Comparison of ENCODE assay signal across 1 cellular context in the genomic region with DNA sequence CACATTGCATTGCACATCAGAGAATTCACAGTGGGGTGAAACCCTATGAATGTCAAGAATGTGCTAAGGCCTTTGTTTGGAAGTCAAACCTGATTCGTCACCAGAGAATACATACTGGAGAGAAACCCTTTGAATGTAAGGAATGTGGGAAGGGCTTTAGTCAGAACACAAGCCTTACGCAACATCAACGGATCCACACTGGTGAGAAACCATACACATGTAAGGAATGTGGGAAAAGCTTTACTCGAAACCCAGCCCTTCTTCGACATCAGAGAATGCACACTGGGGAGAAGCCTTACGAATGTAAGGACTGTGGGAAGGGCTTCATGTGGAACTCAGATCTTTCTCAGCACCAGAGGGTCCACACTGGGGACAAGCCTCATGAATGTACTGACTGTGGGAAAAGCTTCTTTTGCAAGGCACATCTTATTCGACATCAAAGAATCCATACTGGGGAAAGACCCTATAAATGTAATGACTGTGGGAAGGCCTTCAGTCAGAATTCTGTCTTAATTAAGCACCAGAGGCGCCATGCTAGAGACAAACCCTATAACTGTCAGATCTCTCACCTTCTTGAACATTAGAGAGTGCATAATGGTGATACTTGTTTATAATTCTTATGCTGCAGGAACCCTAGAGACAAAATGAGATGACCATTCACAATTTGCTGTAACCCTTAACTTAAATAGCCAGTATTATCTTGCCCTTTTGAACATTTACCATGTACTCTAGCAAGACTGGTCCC.
TF ChIP-seq lines count a peak whose summit lies in the region.

No MANE protein-coding gene starts in this region.

TF ChIP-seq in HepG2, 621 proteins besides CTCF, POLR2A, EP300 and RAD21 (continued from another document and continues in another):
- TF ChIP-seq MNT (IDR thresholded peaks at IDR 0.05) (no peak), ZNF143 (CRISPR knock-in tag; IDR thresholded peaks at IDR 0.05) (no peak), YEATS4 (CRISPR knock-in tag; IDR thresholded peaks at IDR 0.05; ENCODE audit: borderline replicate concordance) (no peak), TEAD2 (CRISPR knock-in tag; IDR thresholded peaks at IDR 0.05) (0 out of 2 replicates have a peak, but pooled peaks have one; percentile 28), ZNF768 (CRISPR knock-in tag; IDR thresholded peaks at IDR 0.05) (no peak), CHD2 (IDR thresholded peaks at IDR 0.05; ENCODE audit: low read depth, low read length) (no peak), RBM22 (optimal IDR thresholded peaks at IDR 0.05; ENCODE audit: low read length) (no peak), RFXAP (CRISPR knock-in tag; IDR thresholded peaks at IDR 0.05; ENCODE audit: borderline replicate concordance) (0 out of 2 replicates have a peak, but pooled peaks have one; percentile 32), DRAP1 (CRISPR knock-in tag; IDR thresholded peaks at IDR 0.05) (no peak), ZNF589 (CRISPR knock-in tag; conservative IDR thresholded peaks at IDR 0.05) (no peak), TOPORS (CRISPR knock-in tag; IDR thresholded peaks at IDR 0.05) (no peak), ZNF724P (CRISPR knock-in tag; IDR thresholded peaks at IDR 0.05; ENCODE audit: borderline replicate concordance) (no peak), HOXA9 (CRISPR knock-in tag; IDR thresholded peaks at IDR 0.05; ENCODE audit: borderline replicate concordance) (no peak), NR2F1 (CRISPR knock-in tag; IDR thresholded peaks at IDR 0.05) (no peak), CBX5 (CRISPR knock-in tag; IDR thresholded peaks at IDR 0.05; ENCODE audit: borderline replicate concordance) (peak; percentile 31; the same call in 1 of the 2 replicates), ZNF460 (CRISPR knock-in tag; IDR thresholded peaks at IDR 0.05; ENCODE audit: borderline replicate concordance) (no peak), ZNF563 (CRISPR knock-in tag; IDR thresholded peaks at IDR 0.05) (no peak), ZNF329 (CRISPR knock-in tag; IDR thresholded peaks at IDR 0.05; ENCODE audit: low read depth) (no peak), ZBTB7B (CRISPR knock-in tag; IDR thresholded peaks at IDR 0.05) (no peak), SATB2 (CRISPR knock-in tag; IDR thresholded peaks at IDR 0.05) (no peak), ZNF605 (CRISPR knock-in tag; IDR thresholded peaks at IDR 0.05) (no peak), TBX3 (IDR thresholded peaks at IDR 0.05; ENCODE audit: borderline replicate concordance) (peak; percentile 26; the same call in 1 of the 2 replicates), IKZF4 (CRISPR knock-in tag; IDR thresholded peaks at IDR 0.05; ENCODE audit: borderline replicate concordance, low read depth, not compliant biosample characterization) (no peak), ZNF781 (CRISPR knock-in tag; IDR thresholded peaks at IDR 0.05; ENCODE audit: borderline replicate concordance, not compliant biosample characterization) (no peak), ZNF615 (CRISPR knock-in tag; IDR thresholded peaks at IDR 0.05; ENCODE audit: borderline replicate concordance) (no peak), NR2C2 (CRISPR knock-in tag; IDR thresholded peaks at IDR 0.05; ENCODE audit: borderline replicate concordance) (no peak), ZFYVE20 (CRISPR knock-in tag; IDR thresholded peaks at IDR 0.05; ENCODE audit: borderline replicate concordance, low read depth) (no peak), JUN (CRISPR knock-in tag; IDR thresholded peaks at IDR 0.05) (no peak), ZNF737 (CRISPR knock-in tag; IDR thresholded peaks at IDR 0.05; ENCODE audit: borderline replicate concordance) (no peak), ZNF264 (CRISPR knock-in tag; IDR thresholded peaks at IDR 0.05) (no peak), HHEX (CRISPR knock-in tag; IDR thresholded peaks at IDR 0.05) (no peak), ZFP62 (CRISPR knock-in tag; IDR thresholded peaks at IDR 0.05) (no peak), ZNF343 (CRISPR knock-in tag; IDR thresholded peaks at IDR 0.05) (no peak), PRMT3 (CRISPR knock-in tag; IDR thresholded peaks at IDR 0.05; ENCODE audit: borderline replicate concordance, low read depth) (no peak), NR2F6 (IDR thresholded peaks at IDR 0.05) (no peak), NR2F6 (CRISPR knock-in tag; IDR thresholded peaks at IDR 0.05) (0 out of 2 replicates have a peak, but pooled peaks have one; percentile 8), SOX13 (IDR thresholded peaks at IDR 0.05) (peak; percentile 24; the same call in 1 of the 2 replicates), SOX13 (CRISPR knock-in tag; conservative IDR thresholded peaks at IDR 0.05 in 1 of 2, IDR thresholded peaks at IDR 0.05 in 1 of 2) (peak in 1 of 2 experiments; percentile 91; a peak in 2 of 4 replicates), LRRFIP1 (CRISPR knock-in tag; conservative IDR thresholded peaks at IDR 0.05) (no peak), CEBPB (IDR thresholded peaks at IDR 0.05; ENCODE audit: borderline replicate concordance, low read depth, low read length) (peak; percentile 94), TEAD3 (CRISPR knock-in tag; optimal IDR thresholded peaks at IDR 0.05; ENCODE audit: borderline replicate concordance) (peak; percentile 99), FOSL2 (CRISPR knock-in tag; IDR thresholded peaks at IDR 0.05) (peak; percentile 68), ZNF564 (CRISPR knock-in tag; IDR thresholded peaks at IDR 0.05) (no peak), HES4 (CRISPR knock-in tag; IDR thresholded peaks at IDR 0.05; ENCODE audit: borderline replicate concordance) (no peak), GTF3A (CRISPR knock-in tag; conservative IDR thresholded peaks at IDR 0.05) (no peak), TMF1 (CRISPR knock-in tag; IDR thresholded peaks at IDR 0.05; ENCODE audit: low read depth) (no peak), ZNF616 (CRISPR knock-in tag; IDR thresholded peaks at IDR 0.05; ENCODE audit: low read depth) (no peak), HMG20A (CRISPR knock-in tag; IDR thresholded peaks at IDR 0.05; ENCODE audit: borderline replicate concordance) (peak; percentile 15; the same call in 1 of the 2 replicates)
- TF ChIP-seq, protein P1, sequence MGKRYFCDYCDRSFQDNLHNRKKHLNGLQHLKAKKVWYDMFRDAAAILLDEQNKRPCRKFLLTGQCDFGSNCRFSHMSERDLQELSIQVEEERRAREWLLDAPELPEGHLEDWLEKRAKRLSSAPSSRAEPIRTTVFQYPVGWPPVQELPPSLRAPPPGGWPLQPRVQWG (CRISPR knock-in tag; IDR thresholded peaks at IDR 0.05; ENCODE audit: borderline replicate concordance, low read depth), result no peak
- TF ChIP-seq, protein P2, sequence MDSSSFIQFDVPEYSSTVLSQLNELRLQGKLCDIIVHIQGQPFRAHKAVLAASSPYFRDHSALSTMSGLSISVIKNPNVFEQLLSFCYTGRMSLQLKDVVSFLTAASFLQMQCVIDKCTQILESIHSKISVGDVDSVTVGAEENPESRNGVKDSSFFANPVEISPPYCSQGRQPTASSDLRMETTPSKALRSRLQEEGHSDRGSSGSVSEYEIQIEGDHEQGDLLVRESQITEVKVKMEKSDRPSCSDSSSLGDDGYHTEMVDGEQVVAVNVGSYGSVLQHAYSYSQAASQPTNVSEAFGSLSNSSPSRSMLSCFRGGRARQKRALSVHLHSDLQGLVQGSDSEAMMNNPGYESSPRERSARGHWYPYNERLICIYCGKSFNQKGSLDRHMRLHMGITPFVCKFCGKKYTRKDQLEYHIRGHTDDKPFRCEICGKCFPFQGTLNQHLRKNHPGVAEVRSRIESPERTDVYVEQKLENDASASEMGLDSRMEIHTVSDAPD (CRISPR knock-in tag; IDR thresholded peaks at IDR 0.05), result no peak
- TF ChIP-seq, protein P3, sequence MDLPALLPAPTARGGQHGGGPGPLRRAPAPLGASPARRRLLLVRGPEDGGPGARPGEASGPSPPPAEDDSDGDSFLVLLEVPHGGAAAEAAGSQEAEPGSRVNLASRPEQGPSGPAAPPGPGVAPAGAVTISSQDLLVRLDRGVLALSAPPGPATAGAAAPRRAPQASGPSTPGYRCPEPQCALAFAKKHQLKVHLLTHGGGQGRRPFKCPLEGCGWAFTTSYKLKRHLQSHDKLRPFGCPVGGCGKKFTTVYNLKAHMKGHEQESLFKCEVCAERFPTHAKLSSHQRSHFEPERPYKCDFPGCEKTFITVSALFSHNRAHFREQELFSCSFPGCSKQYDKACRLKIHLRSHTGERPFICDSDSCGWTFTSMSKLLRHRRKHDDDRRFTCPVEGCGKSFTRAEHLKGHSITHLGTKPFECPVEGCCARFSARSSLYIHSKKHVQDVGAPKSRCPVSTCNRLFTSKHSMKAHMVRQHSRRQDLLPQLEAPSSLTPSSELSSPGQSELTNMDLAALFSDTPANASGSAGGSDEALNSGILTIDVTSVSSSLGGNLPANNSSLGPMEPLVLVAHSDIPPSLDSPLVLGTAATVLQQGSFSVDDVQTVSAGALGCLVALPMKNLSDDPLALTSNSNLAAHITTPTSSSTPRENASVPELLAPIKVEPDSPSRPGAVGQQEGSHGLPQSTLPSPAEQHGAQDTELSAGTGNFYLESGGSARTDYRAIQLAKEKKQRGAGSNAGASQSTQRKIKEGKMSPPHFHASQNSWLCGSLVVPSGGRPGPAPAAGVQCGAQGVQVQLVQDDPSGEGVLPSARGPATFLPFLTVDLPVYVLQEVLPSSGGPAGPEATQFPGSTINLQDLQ (CRISPR knock-in tag; IDR thresholded peaks at IDR 0.05), result no peak
- TF ChIP-seq, protein P4, sequence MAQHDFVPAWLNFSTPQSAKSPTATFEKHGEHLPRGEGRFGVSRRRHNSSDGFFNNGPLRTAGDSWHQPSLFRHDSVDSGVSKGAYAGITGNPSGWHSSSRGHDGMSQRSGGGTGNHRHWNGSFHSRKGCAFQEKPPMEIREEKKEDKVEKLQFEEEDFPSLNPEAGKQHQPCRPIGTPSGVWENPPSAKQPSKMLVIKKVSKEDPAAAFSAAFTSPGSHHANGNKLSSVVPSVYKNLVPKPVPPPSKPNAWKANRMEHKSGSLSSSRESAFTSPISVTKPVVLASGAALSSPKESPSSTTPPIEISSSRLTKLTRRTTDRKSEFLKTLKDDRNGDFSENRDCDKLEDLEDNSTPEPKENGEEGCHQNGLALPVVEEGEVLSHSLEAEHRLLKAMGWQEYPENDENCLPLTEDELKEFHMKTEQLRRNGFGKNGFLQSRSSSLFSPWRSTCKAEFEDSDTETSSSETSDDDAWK (CRISPR knock-in tag; IDR thresholded peaks at IDR 0.05), result no peak
- TF ChIP-seq, protein P5, sequence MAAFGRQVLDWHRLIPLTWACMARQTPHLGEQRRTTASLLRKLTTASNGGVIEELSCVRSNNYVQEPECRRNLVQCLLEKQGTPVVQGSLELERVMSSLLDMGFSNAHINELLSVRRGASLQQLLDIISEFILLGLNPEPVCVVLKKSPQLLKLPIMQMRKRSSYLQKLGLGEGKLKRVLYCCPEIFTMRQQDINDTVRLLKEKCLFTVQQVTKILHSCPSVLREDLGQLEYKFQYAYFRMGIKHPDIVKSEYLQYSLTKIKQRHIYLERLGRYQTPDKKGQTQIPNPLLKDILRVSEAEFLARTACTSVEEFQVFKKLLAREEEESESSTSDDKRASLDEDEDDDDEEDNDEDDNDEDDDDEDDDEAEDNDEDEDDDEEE (CRISPR knock-in tag; IDR thresholded peaks at IDR 0.05), result no peak
- TF ChIP-seq, protein P6, sequence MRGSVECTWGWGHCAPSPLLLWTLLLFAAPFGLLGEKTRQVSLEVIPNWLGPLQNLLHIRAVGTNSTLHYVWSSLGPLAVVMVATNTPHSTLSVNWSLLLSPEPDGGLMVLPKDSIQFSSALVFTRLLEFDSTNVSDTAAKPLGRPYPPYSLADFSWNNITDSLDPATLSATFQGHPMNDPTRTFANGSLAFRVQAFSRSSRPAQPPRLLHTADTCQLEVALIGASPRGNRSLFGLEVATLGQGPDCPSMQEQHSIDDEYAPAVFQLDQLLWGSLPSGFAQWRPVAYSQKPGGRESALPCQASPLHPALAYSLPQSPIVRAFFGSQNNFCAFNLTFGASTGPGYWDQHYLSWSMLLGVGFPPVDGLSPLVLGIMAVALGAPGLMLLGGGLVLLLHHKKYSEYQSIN (CRISPR knock-in tag; IDR thresholded peaks at IDR 0.05; ENCODE audit: borderline replicate concordance), result no peak
- TF ChIP-seq, protein P7, sequence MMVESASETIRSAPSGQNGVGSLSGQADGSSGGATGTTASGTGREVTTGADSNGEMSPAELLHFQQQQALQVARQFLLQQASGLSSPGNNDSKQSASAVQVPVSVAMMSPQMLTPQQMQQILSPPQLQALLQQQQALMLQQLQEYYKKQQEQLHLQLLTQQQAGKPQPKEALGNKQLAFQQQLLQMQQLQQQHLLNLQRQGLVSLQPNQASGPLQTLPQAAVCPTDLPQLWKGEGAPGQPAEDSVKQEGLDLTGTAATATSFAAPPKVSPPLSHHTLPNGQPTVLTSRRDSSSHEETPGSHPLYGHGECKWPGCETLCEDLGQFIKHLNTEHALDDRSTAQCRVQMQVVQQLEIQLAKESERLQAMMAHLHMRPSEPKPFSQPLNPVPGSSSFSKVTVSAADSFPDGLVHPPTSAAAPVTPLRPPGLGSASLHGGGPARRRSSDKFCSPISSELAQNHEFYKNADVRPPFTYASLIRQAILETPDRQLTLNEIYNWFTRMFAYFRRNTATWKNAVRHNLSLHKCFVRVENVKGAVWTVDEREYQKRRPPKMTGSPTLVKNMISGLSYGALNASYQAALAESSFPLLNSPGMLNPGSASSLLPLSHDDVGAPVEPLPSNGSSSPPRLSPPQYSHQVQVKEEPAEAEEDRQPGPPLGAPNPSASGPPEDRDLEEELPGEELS (CRISPR knock-in tag; IDR thresholded peaks at IDR 0.05), result no peak
